In genomic region chr12:80419660-80420059, GRCh38 we compare ENCODE assay signal across 23 cellular contexts. TPM values are rescaled to one million over a fixed set of nuclear protein-coding genes. Genes with fewer than 3 reads are reported as not detected.
DNase-seq lines count a peak whose midpoint lies in the region; ATAC-seq and TF ChIP-seq lines count a peak whose summit lies in the region.
"Had no signal": no experiment of that assay in that cellular context is flagged by ENCODE, and none has a peak within 500 bp of the region (broad histone marks: within the 10 kb centered on the region; RNA-seq: fewer than 3 reads in every experiment).

No MANE protein-coding gene starts in this region.

- no peak overlapping the region for H3K27ac Mint-ChIP-seq in activated CD4-positive, alpha-beta T cell treated with anti-CD3 and anti-CD28 coated beads for 36 hours
- H3K27ac Mint-ChIP-seq: CD8-positive, alpha-beta memory T cell; dendritic cell treated with granulocyte-macrophage colony-stimulating factor and Interleukin-4, amounts not matched to agents 40 ng/mL and 50 ng/mL, for 4 days had no signal

- no peaks in the 10 kb centered on the region for H3K27me3 Mint-ChIP-seq in activated CD4-positive, alpha-beta T cell treated with anti-CD3 and anti-CD28 coated beads for 36 hours
- H3K27me3 Mint-ChIP-seq: CD8-positive, alpha-beta memory T cell; dendritic cell treated with granulocyte-macrophage colony-stimulating factor and Interleukin-4, amounts not matched to agents 40 ng/mL and 50 ng/mL, for 4 days had no signal

- no peaks in the 10 kb centered on the region for H3K79me1 ChIP-seq in IMR-90 (ENCODE audit: low read depth in 1 of 2, low read length in 2 of 2)

- H3K36me3 Mint-ChIP-seq in activated CD4-positive, alpha-beta T cell treated with anti-CD3 and anti-CD28 coated beads for 36 hours (ENCODE audit: low read depth), result no peaks in the 10 kb centered on the region
- H3K36me3 Mint-ChIP-seq: CD8-positive, alpha-beta memory T cell had no signal

- H3K4me1 Mint-ChIP-seq in activated CD4-positive, alpha-beta T cell treated with anti-CD3 and anti-CD28 coated beads for 36 hours, result no peaks in the 10 kb centered on the region
- H3K4me1 Mint-ChIP-seq: CD8-positive, alpha-beta memory T cell had no signal

- DNase-seq in AG09319 (ENCODE audit: extremely low read depth, low read depth) (peak; percentile 10), IMR-90 (peak; percentile 16), cerebellar cortex (ENCODE audit: low spot score) (peak; percentile 6), myocyte (ENCODE audit: low read depth) (peak; percentile 7), coronary artery (ENCODE audit: low spot score) (no peak)
- DNase-seq in activated CD4-positive, alpha-beta T cell treated with anti-CD3 and anti-CD28 coated beads for 36 hours, result no peak
- DNase-seq: activated CD4-positive, alpha-beta T cell treated with anti-CD3 and anti-CD28 coated beads, Interleukin-2, amount 50 U/mL, for 48 hours; activated naive CD4-positive, alpha-beta T cell treated with anti-CD3 and anti-CD28 coated beads, Interleukin-2, amount 50 U/mL, for 16 hours; body of pancreas; CD8-positive, alpha-beta memory T cell; left ventricle myocardium superior; NCI-H1436; NCI-H2171; ovary; stimulated activated naive CD8-positive, alpha-beta T cell treated with anti-CD3 and anti-CD28 coated beads, Interleukin-15, Interleukin-2, amounts not matched to agents 100 U/mL and 50 U/mL, for 24 hours; transverse colon had no signal

- peak overlapping the region; percentile 45; the same call in 1 of the 2 replicates for H3K4ac ChIP-seq in IMR-90 (ENCODE audit: low read depth, low read length)

- CTCF ChIA-PET in IMR-90 (lab: Yijun Ruan, JAX), result no interaction called here
- CTCF ChIA-PET in activated CD4-positive, alpha-beta T cell treated with anti-CD3 and anti-CD28 coated beads for 36 hours (lab: Charles Lee), result no interaction called here

- dilution Hi-C loops in IMR-90 (cut with HindIII; ENCODE audit: low sequenced_read_pairs, unreplicated experiment), result no loop called here

- H3K23ac ChIP-seq in IMR-90 (ENCODE audit: low read depth, low read length), result no peak overlapping the region

- TF ChIP-seq CTCF in AG09319 (IDR thresholded peaks at IDR 0.05; ENCODE audit: low read depth, low read length) (no peak), IMR-90 (conservative IDR thresholded peaks at IDR 0.05; ENCODE audit: low read depth, low read length) (no peak), coronary artery (IDR thresholded peaks at IDR 0.05) (no peak)

- no TSS peak for BruUV-seq in IMR-90 (replicated peaks; lab: Mats Ljungman, UMichigan)

- no peaks in the 10 kb centered on the region for H3K9me3 Mint-ChIP-seq in activated CD4-positive, alpha-beta T cell treated with anti-CD3 and anti-CD28 coated beads for 36 hours (ENCODE audit: low read depth)
- H3K9me3 Mint-ChIP-seq: dendritic cell treated with granulocyte-macrophage colony-stimulating factor and Interleukin-4, amounts not matched to agents 40 ng/mL and 50 ng/mL, for 4 days had no signal

- POLR2A ChIA-PET in IMR-90 (lab: Charles Lee; ENCODE audit: unreplicated experiment), result no interaction called here
- POLR2A ChIA-PET in activated CD4-positive, alpha-beta T cell treated with anti-CD3 and anti-CD28 coated beads for 36 hours (lab: Charles Lee), result no interaction called here

- peak overlapping the region; percentile 87 for H3K18ac ChIP-seq in IMR-90 (ENCODE audit: low read depth, low read length)

- H3K14ac ChIP-seq in IMR-90 (replicated peaks; ENCODE audit: low read depth, low read length), result 0 out of 2 replicates have a peak overlapping the region, but pooled peaks have one; percentile 31

- H3K9me1 ChIP-seq in IMR-90 (ENCODE audit: insufficient read depth, low read length), result no peaks in the 10 kb centered on the region

- no peak overlapping the region for H3K4me3 Mint-ChIP-seq in activated CD4-positive, alpha-beta T cell treated with anti-CD3 and anti-CD28 coated beads for 36 hours
- H3K4me3 Mint-ChIP-seq: CD8-positive, alpha-beta memory T cell; dendritic cell treated with granulocyte-macrophage colony-stimulating factor and Interleukin-4, amounts not matched to agents 40 ng/mL and 50 ng/mL, for 4 days had no signal

- H3K56ac ChIP-seq in IMR-90 (ENCODE audit: extremely low read depth, insufficient read depth, low read length), result no peak overlapping the region

- peak; percentile 72 for ATAC-seq in IMR-90 (ENCODE audit: low read depth)
- no peak for ATAC-seq in HG02884 (IDR thresholded peaks at IDR 0.05; ENCODE audit: unreplicated experiment)
- ATAC-seq in activated CD4-positive, alpha-beta T cell treated with anti-CD3 and anti-CD28 coated beads for 36 hours, result no peak
- no peak for ATAC-seq in HG02970 (IDR thresholded peaks at IDR 0.05; ENCODE audit: low FRiP score, unreplicated experiment)
- ATAC-seq: body of pancreas; left ventricle myocardium superior; sciatic nerve; stimulated activated naive CD8-positive, alpha-beta T cell treated with anti-CD3 and anti-CD28 coated beads, Interleukin-15, Interleukin-2, amounts not matched to agents 100 U/mL and 50 U/mL, for 24 hours had no signal

- intact Hi-C loops in IMR-90 (cut with micrococcal nuclease), result loop anchor here (10.0 kb wide), 1 partner anchor 865 kb away; no protein-coding TSS in a partner anchor
- intact Hi-C loops in activated CD4-positive, alpha-beta T cell treated with anti-CD3 and anti-CD28 coated beads for 36 hours (cut with DNase I, micrococcal nuclease), result loop anchor here in 1 of 2 experiments (10.0 kb wide), 1 partner anchor 705 kb away; no protein-coding TSS in a partner anchor

- H3K9me3 ChIP-seq in IMR-90 (ENCODE audit: control insufficient read depth, insufficient read depth, low read length), result no peaks in the 10 kb centered on the region
- H3K9me3 ChIP-seq: body of pancreas, ovary, transverse colon had no signal

- no peak overlapping the region for H2BK15ac ChIP-seq in IMR-90 (ENCODE audit: low read depth, low read length)

- TF ChIP-seq RAD21 in IMR-90 (IDR thresholded peaks at IDR 0.05; ENCODE audit: low read length), result no peak

- no peaks in the 10 kb centered on the region for H3K36me3 ChIP-seq in IMR-90 (ENCODE audit: control insufficient read depth, insufficient read depth, low read length)
- H3K36me3 ChIP-seq: ovary, transverse colon had no signal

- H4K20me1 ChIP-seq in IMR-90 (ENCODE audit: insufficient read depth, low read length), result no peaks in the 10 kb centered on the region

- 0 out of 2 replicates have a peak overlapping the region, but pooled peaks have one; percentile 30 for H2BK120ac ChIP-seq in IMR-90 (ENCODE audit: low read depth, low read length)

- peak overlapping the region in 1 of 2 experiments; percentile 9; a peak in 1 of 4 replicates for H4K8ac ChIP-seq in IMR-90 (ENCODE audit: low read depth in 2 of 2, low read length in 2 of 2)

- H4K91ac ChIP-seq in IMR-90 (ENCODE audit: insufficient read depth, low read depth, low read length), result no peak overlapping the region

- H4K5ac ChIP-seq in IMR-90 (ENCODE audit: low read depth, low read length), result peak overlapping the region; percentile 37; the same call in 1 of the 2 replicates

- no peak overlapping the region for H3K27ac ChIP-seq in IMR-90 (ENCODE audit: insufficient read depth, low read length)
- H3K27ac ChIP-seq in coronary artery, result no peak overlapping the region
- H3K27ac ChIP-seq: body of pancreas, ovary, RWPE1, transverse colon had no signal

- no peak overlapping the region for H3K9ac ChIP-seq in IMR-90 (ENCODE audit: low read depth, low read length)

- peak overlapping the region; percentile 64 for H2AFZ ChIP-seq in IMR-90 (replicated peaks; ENCODE audit: low read length, poor library complexity)

- no peaks in the 10 kb centered on the region for H3K27me3 ChIP-seq in IMR-90 (ENCODE audit: control insufficient read depth, insufficient read depth, low read length)
- H3K27me3 ChIP-seq: body of pancreas, ovary, transverse colon had no signal

- H3K4me1 ChIP-seq in IMR-90 (ENCODE audit: control insufficient read depth, insufficient read depth, low read length), result peaks cover 2% of the 10 kb centered on the region; the same call in 1 of the 2 replicates
- H3K4me1 ChIP-seq: body of pancreas, transverse colon had no signal

- H2AK9ac ChIP-seq in IMR-90 (replicated peaks; ENCODE audit: low read depth, low read length, poor library complexity), result no peak overlapping the region

- no peak for TF ChIP-seq POLR2A in IMR-90 (IDR thresholded peaks at IDR 0.05; ENCODE audit: low read depth, low read length)

- no peak overlapping the region for H3K4me2 ChIP-seq in IMR-90 (ENCODE audit: low read depth, low read length)

- H3K4me3 ChIP-seq in IMR-90 (ENCODE audit: insufficient read depth, low read depth, low read length) (no peak overlapping the region), coronary artery (no peak overlapping the region)
- H3K4me3 ChIP-seq: body of pancreas, ovary, transverse colon had no signal

- no peak overlapping the region for H2BK5ac ChIP-seq in IMR-90 (ENCODE audit: low read depth, low read length, poor library complexity, severe bottlenecking)

- no peak overlapping the region for H2AK5ac ChIP-seq in IMR-90 (ENCODE audit: low read depth, low read length)

- in situ Hi-C loops in IMR-90 (cut with MboI; ENCODE audit: low sequenced_read_pairs), result loop anchor here (10.0 to 25.0 kb wide), 4 partner anchors 185 to 843 kb away; no protein-coding TSS in a partner anchor

- H2BK20ac ChIP-seq in IMR-90 (ENCODE audit: low read depth, low read length), result peak overlapping the region; percentile 51; the same call in 1 of the 2 replicates

TF ChIP-seq in IMR-90, 13 proteins besides CTCF, POLR2A, EP300 and RAD21 (continues in another document):
- TF ChIP-seq BHLHE40 (IDR thresholded peaks at IDR 0.05; ENCODE audit: low read depth, low read length) (no peak), RCOR1 (IDR thresholded peaks at IDR 0.05; ENCODE audit: insufficient replicate concordance, low read length) (no peak), FOS (IDR thresholded peaks at IDR 0.05; ENCODE audit: low read depth, low read length) (no peak), CEBPB (IDR thresholded peaks at IDR 0.05; ENCODE audit: low read depth, low read length) (no peak), USF2 (IDR thresholded peaks at IDR 0.05; ENCODE audit: low read depth, low read length) (no peak), CHD1 (IDR thresholded peaks at IDR 0.05; ENCODE audit: low read depth, low read length) (no peak)

RNA-seq across cellular contexts. Expression of gene PTPRQ, which starts 24.4 kb away (rescaled TPM):
- total RNA-seq in IMR-90 (2012; rRNA removed) (1.4 and 2.8 TPM in 2 replicates), myocyte (0.47 and 0.72 TPM in 2 replicates)
- 0.80 and 0.96 TPM in 2 replicates for polyA plus RNA-seq in IMR-90 (2012; rRNA removed)
- polyA plus RNA-seq in IMR-90 (2012; cell fraction: cytosol; rRNA removed), result 0.08 and 0.09 TPM in 2 replicates
- polyA plus RNA-seq in IMR-90 (2012; cell fraction: nucleus; rRNA removed; ENCODE audit: low replicate concordance), result 0.40 and 6.3 TPM in 2 replicates
- polyA plus RNA-seq in myocyte (2012), result 0.18 TPM
- not detected for total RNA-seq in activated CD4-positive, alpha-beta T cell treated with anti-CD3 and anti-CD28 coated beads for 36 hours
- total RNA-seq: CD8-positive, alpha-beta memory T cell; Daoy; glomerular endothelial cell had no signal
- polyA plus RNA-seq: CD8-positive, alpha-beta memory T cell had no signal

Comparison
In these comparisons a context has a peak if more than half of its experiments do, and no peak if none do; other contexts are left out.
1. DNase-seq: peak in AG09319 (single experiment), IMR-90 (single experiment), cerebellar cortex (single experiment) and myocyte (single experiment); none in activated CD4-positive, alpha-beta T cell treated with anti-CD3 and anti-CD28 coated beads for 36 hours (single experiment) and coronary artery (single experiment).